ENCODE assay signal across 28 cellular contexts in the genomic region with DNA sequence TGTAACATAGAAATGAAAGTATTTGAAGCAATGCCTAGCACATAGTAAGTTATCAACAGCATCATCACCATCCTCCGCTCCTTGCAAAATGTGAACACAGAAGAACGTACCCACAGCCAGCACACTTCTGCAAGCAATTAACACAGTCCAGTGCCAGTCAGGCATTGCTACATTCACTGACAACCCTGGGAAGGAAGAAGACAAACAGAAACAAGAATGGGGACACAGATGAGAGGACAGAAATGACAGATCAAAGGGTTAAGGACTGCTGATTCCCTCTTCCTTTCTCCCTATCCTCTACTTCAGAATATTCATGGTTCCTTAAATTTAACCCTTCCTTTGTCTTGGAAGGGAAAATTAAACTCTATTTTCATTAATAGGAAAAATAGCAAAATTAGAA. TPM values are rescaled to one million over a fixed set of nuclear protein-coding genes. Genes with fewer than 3 reads are reported as not detected.
A peak's percentile ranks its signal among the peaks of the same experiment; 100 is the strongest.
DNase-seq lines count a peak whose midpoint lies in the region; ATAC-seq and TF ChIP-seq lines count a peak whose summit lies in the region.
"Had no signal": no experiment of that assay in that cellular context is flagged by ENCODE, and none has a peak within 500 bp of the region (broad histone marks: within the 10 kb centered on the region; RNA-seq: fewer than 3 reads in every experiment).

No MANE protein-coding gene starts in this region.

- H3K27me3 Mint-ChIP-seq in nephron progenitor cell (ENCODE audit: low read depth, poor library complexity) = no peaks in the 10 kb centered on the region
- H3K27me3 Mint-ChIP-seq in stimulated activated memory B cell treated with anti-CD40 and anti-IgM and Interleukin-4, amounts not matched to agents 10 μg/mL and 1 μg/mL and 100 μg/mL, for 72 hours = no peaks in the 10 kb centered on the region
- H3K27me3 Mint-ChIP-seq: activated CD4-positive, alpha-beta memory T cell treated with anti-CD3 and anti-CD28 coated beads, Interleukin-2, amount 10 ng/mL, durations not matched to agents 7 days and 5 days; activated T-helper 17 cell treated with anti-CD3 and anti-CD28 coated beads, Interleukin-2, amount 50 U/mL, for 72 hours; CD4-positive, CD25-positive, alpha-beta regulatory T cell had no signal

- H3K4me2 ChIP-seq in Karpas-422 (ENCODE audit: low read depth, low read length, poor library complexity, severe bottlenecking) = no peak overlapping the region
- H3K4me2 ChIP-seq: KMS-11 had no signal

- peak overlapping the region; percentile 46 for H3K27ac Mint-ChIP-seq in nephron progenitor cell
- H3K27ac Mint-ChIP-seq in stimulated activated memory B cell treated with anti-CD40 and anti-IgM and Interleukin-4, amounts not matched to agents 10 μg/mL and 1 μg/mL and 100 μg/mL, for 72 hours = no peak overlapping the region
- H3K27ac Mint-ChIP-seq: activated CD4-positive, alpha-beta memory T cell treated with anti-CD3 and anti-CD28 coated beads, Interleukin-2, amount 10 ng/mL, durations not matched to agents 7 days and 5 days; activated naive CD4-positive, alpha-beta T cell treated with anti-CD3 and anti-CD28 coated beads, Interleukin-2, amount 50 U/mL, for 72 hours; activated T-helper 17 cell treated with anti-CD3 and anti-CD28 coated beads, Interleukin-2, amount 50 U/mL, for 72 hours; CD4-positive, CD25-positive, alpha-beta regulatory T cell had no signal

- TF ChIP-seq CTCF in nephron progenitor cell (IDR thresholded peaks at IDR 0.05) = no peak

- H4K20me1 ChIP-seq in Karpas-422 (ENCODE audit: insufficient read depth, low read depth, low read length) = no peaks in the 10 kb centered on the region

- DNase-seq in GM04504 (ENCODE audit: low read depth) = peak; percentile 3
- DNase-seq in Karpas-422 = no peak
- no peak for DNase-seq in epithelial cell of prostate (ENCODE audit: low read depth, low spot score)
- DNase-seq in nephron progenitor cell = no peak
- no peak for DNase-seq in RPMI8226
- no peak for DNase-seq in NCI-H526 treated with DMSO at 0.1 percent for 48 hours (lab: John Stamatoyannopoulos, UW)
- DNase-seq: activated CD4-positive, alpha-beta memory T cell treated with anti-CD3 and anti-CD28 coated beads, Interleukin-2, amount 10 ng/mL, durations not matched to agents 7 days and 5 days; activated CD4-positive, CD25-positive, alpha-beta regulatory T cell treated with anti-CD3 and anti-CD28 coated beads, Interleukin-2, amount 50 U/mL, for 72 hours; aorta; CD4-positive, CD25-positive, alpha-beta regulatory T cell; colonic mucosa; effector CD8-positive, alpha-beta T cell; NCI-H1436 treated with DMSO at 0.1 percent for 48 hours; NCI-H446 treated with DMSO at 0.1 percent for 48 hours; NK-92 treated with Interleukin-12 subunit alpha and Interleukin-12 subunit beta, amount 100 ng/mL, for 24 hours; nucleus accumbens; PC-3; SHP77; sigmoid colon; stimulated activated naive CD4-positive, alpha-beta T cell; SW 1271 had no signal

- peaks cover 19% of the 10 kb centered on the region for H3K36me3 Mint-ChIP-seq in nephron progenitor cell (ENCODE audit: low read depth)
- H3K36me3 Mint-ChIP-seq in stimulated activated memory B cell treated with anti-CD40 and anti-IgM and Interleukin-4, amounts not matched to agents 10 μg/mL and 1 μg/mL and 100 μg/mL, for 72 hours = peaks cover 12% of the 10 kb centered on the region
- H3K36me3 Mint-ChIP-seq: CD4-positive, CD25-positive, alpha-beta regulatory T cell had no signal

- no peak overlapping the region for H3K9ac ChIP-seq in Karpas-422 (ENCODE audit: low read length)
- H3K9ac ChIP-seq: KMS-11 had no signal

- H3K36me3 ChIP-seq in Karpas-422 (ENCODE audit: insufficient read depth, low read length) = no peaks in the 10 kb centered on the region
- H3K36me3 ChIP-seq: cardiac muscle cell, colonic mucosa, prostate gland, sigmoid colon, suprapubic skin had no signal

- H3K9me3 Mint-ChIP-seq in nephron progenitor cell = peaks cover 18% of the 10 kb centered on the region
- peaks cover 3% of the 10 kb centered on the region for H3K9me3 Mint-ChIP-seq in stimulated activated memory B cell treated with anti-CD40 and anti-IgM and Interleukin-4, amounts not matched to agents 10 μg/mL and 1 μg/mL and 100 μg/mL, for 72 hours
- H3K9me3 Mint-ChIP-seq: activated CD4-positive, alpha-beta memory T cell treated with anti-CD3 and anti-CD28 coated beads, Interleukin-2, amount 10 ng/mL, durations not matched to agents 7 days and 5 days; activated T-helper 17 cell treated with anti-CD3 and anti-CD28 coated beads, Interleukin-2, amount 50 U/mL, for 72 hours; CD4-positive, CD25-positive, alpha-beta regulatory T cell had no signal

- H3K4me3 Mint-ChIP-seq in nephron progenitor cell = peak overlapping the region; percentile 5
- H3K4me3 Mint-ChIP-seq in stimulated activated memory B cell treated with anti-CD40 and anti-IgM and Interleukin-4, amounts not matched to agents 10 μg/mL and 1 μg/mL and 100 μg/mL, for 72 hours = no peak overlapping the region
- H3K4me3 Mint-ChIP-seq: activated CD4-positive, alpha-beta memory T cell treated with anti-CD3 and anti-CD28 coated beads, Interleukin-2, amount 10 ng/mL, durations not matched to agents 7 days and 5 days; activated T-helper 17 cell treated with anti-CD3 and anti-CD28 coated beads, Interleukin-2, amount 50 U/mL, for 72 hours; CD4-positive, CD25-positive, alpha-beta regulatory T cell had no signal

- ATAC-seq in stimulated activated memory B cell treated with anti-CD40 and anti-IgM and Interleukin-4, amounts not matched to agents 10 μg/mL and 1 μg/mL and 100 μg/mL, for 72 hours = no peak
- ATAC-seq: activated naive CD4-positive, alpha-beta T cell treated with anti-CD3 and anti-CD28 coated beads, Interleukin-2, amount 50 U/mL, for 72 hours; activated T-helper 17 cell treated with anti-CD3 and anti-CD28 coated beads, Interleukin-2, amount 50 U/mL, for 72 hours had no signal

- no peak overlapping the region for H3K4me3 ChIP-seq in Karpas-422 (ENCODE audit: low read length)
- H3K4me3 ChIP-seq: cardiac muscle cell, colonic mucosa, prostate gland, sigmoid colon, suprapubic skin had no signal

- peak overlapping the region; percentile 42 for H3K27ac ChIP-seq in Karpas-422 (ENCODE audit: low read length)
- H3K27ac ChIP-seq in epithelial cell of prostate = peak overlapping the region; percentile 33
- H3K27ac ChIP-seq: cardiac muscle cell, colonic mucosa, KMS-11, prostate gland, sigmoid colon, suprapubic skin had no signal

- no peaks in the 10 kb centered on the region for H3K9me3 ChIP-seq in Karpas-422 (ENCODE audit: low read length)
- H3K9me3 ChIP-seq: colonic mucosa, prostate gland, sigmoid colon, suprapubic skin had no signal

- no peaks in the 10 kb centered on the region for H3K27me3 ChIP-seq in Karpas-422 (ENCODE audit: low read length)
- H3K27me3 ChIP-seq: cardiac muscle cell, colonic mucosa, sigmoid colon, suprapubic skin had no signal

- H3K9me2 ChIP-seq in Karpas-422 (replicated peaks; ENCODE audit: insufficient read depth, low read length) = no peaks in the 10 kb centered on the region

- H3K79me2 ChIP-seq in Karpas-422 (ENCODE audit: low read length) = peaks cover 98% of the 10 kb centered on the region

- H3K4me1 ChIP-seq in Karpas-422 (ENCODE audit: low read length) = peaks cover 35% of the 10 kb centered on the region
- H3K4me1 ChIP-seq: colonic mucosa, prostate gland, sigmoid colon had no signal

- no peak overlapping the region for H2AFZ ChIP-seq in Karpas-422 (ENCODE audit: low read length)

- peaks cover 48% of the 10 kb centered on the region for H3K4me1 Mint-ChIP-seq in nephron progenitor cell
- H3K4me1 Mint-ChIP-seq in stimulated activated memory B cell treated with anti-CD40 and anti-IgM and Interleukin-4, amounts not matched to agents 10 μg/mL and 1 μg/mL and 100 μg/mL, for 72 hours = peaks cover 17% of the 10 kb centered on the region

RNA-seq across cellular contexts. Expression of a gene that starts 53.1 kb away (rescaled TPM):
- total RNA-seq in Karpas-422 (2014; rRNA removed; shearing (Covaris generic); ENCODE audit: low replicate concordance) = 18.8 and 37.0 TPM in 2 replicates
